Comparison of ENCODE assay signal across 27 cellular contexts in genomic region chr17:64139542-64139941, GRCh38. TPM values are rescaled to one million over a fixed set of nuclear protein-coding genes. Genes with fewer than 3 reads are reported as not detected.
DNase-seq lines count a peak whose midpoint lies in the region; ATAC-seq, FAIRE-seq and TF ChIP-seq lines count a peak whose summit lies in the region.
"Had no signal": no experiment of that assay in that cellular context is flagged by ENCODE, and none has a peak within 500 bp of the region (broad histone marks: within the 10 kb centered on the region; RNA-seq: fewer than 3 reads in every experiment).

No MANE protein-coding gene starts in this region.

- 44 to 47% (median 45%) methylated on average over 6 of the region's 6 CpGs for WGBS in adrenal gland, 4 donors
- 20% methylated on average over 6 of the region's 6 CpGs for WGBS in K562 (ENCODE audit: insufficient coverage, low coverage, missing lambda C conversion rate)

- H2AFZ ChIP-seq in K562 (ENCODE audit: low read depth, low read length): peak overlapping the region; percentile 90

- no peaks in the 10 kb centered on the region for H3K9me3 ChIP-seq in HEK293 (ENCODE audit: control insufficient read depth, insufficient read depth, low read depth, low read length)
- H3K9me3 ChIP-seq in adrenal gland (replicated peaks in 1 of 3): no peaks in the 10 kb centered on the region
- no peaks in the 10 kb centered on the region for H3K9me3 ChIP-seq in K562 (replicated peaks; ENCODE audit: control insufficient read depth, insufficient read depth, low read depth, low read length)
- H3K9me3 ChIP-seq: BLaER1 treated with 17β-estradiol and CSF1 and Interleukin-3, amounts not matched to agents 10 nM and 100 nM; Caco-2 had no signal

- TF ChIP-seq POLR2A in adrenal gland (IDR thresholded peaks at IDR 0.05): peak in 1 of 2 donors; percentile 3
- no peak for TF ChIP-seq POLR2A in K562 (conservative IDR thresholded peaks at IDR 0.05)

- FAIRE-seq in K562 (lab: Jason Lieb, UNC): no peak
- FAIRE-seq: A204.1, D721Med, GM12878, GM12892, GM18507 had no signal

- no peaks in the 10 kb centered on the region for H4K20me1 ChIP-seq in K562 (replicated peaks; ENCODE audit: control insufficient read depth, insufficient read depth, low read length)
- H4K20me1 ChIP-seq: BLaER1 treated with 17β-estradiol and CSF1 and Interleukin-3, amounts not matched to agents 10 nM and 100 nM had no signal

- in situ Hi-C loops in K562 (cut with MboI): loop anchor here (10.0 kb wide), 1 partner anchor 105 kb away; no protein-coding TSS in a partner anchor

- DNase-seq in adrenal gland (no peak), K562 (ENCODE audit: extremely low read depth in 1 of 4, low spot score in 3 of 4) (no peak), HCEC 1CT (no peak), DMS 273 (lab: John Stamatoyannopoulos, UW; ENCODE audit: unreplicated experiment) (no peak), activated gamma-delta T cell (lab: John Stamatoyannopoulos, UW) (no peak)
- DNase-seq: 8988T; ACHN; AML-193; Caco-2; Calu3; CD4-positive, alpha-beta T cell; CD8-positive, alpha-beta T cell; DMS 273 treated with DMSO at 0.1 percent for 48 hours; DMS153; DMS53; DMS79; DND-41; EL; GDM1 had no signal

- no peak for TF ChIP-seq RAD21 in K562 (CRISPR knock-in tag; conservative IDR thresholded peaks at IDR 0.05 in 1 of 2, IDR thresholded peaks at IDR 0.05 in 1 of 2)

- H3K4me3 ChIP-seq in HEK293 (ENCODE audit: low read depth, low read length): no peak overlapping the region
- H3K4me3 ChIP-seq in adrenal gland: no peak overlapping the region
- H3K4me3 ChIP-seq in K562: no peak overlapping the region
- H3K4me3 ChIP-seq: BLaER1 treated with 17β-estradiol and CSF1 and Interleukin-3, amounts not matched to agents 10 nM and 100 nM; GM12878 had no signal

- CTCF ChIA-PET in HEK293 (lab: Yijun Ruan, JAX): no interaction called here
- CTCF ChIA-PET in K562 (lab: Yijun Ruan, JAX; ENCODE audit: low intra/inter-chr PET ratio): no interaction called here

- TF ChIP-seq CTCF in HEK293 (tag by site-specific recombination; IDR thresholded peaks at IDR 0.05) (no peak), adrenal gland (IDR thresholded peaks at IDR 0.05) (no peak), K562 (IDR thresholded peaks at IDR 0.05 in 2 of 3, conservative IDR thresholded peaks at IDR 0.05 in 1 of 3; ENCODE audit: insufficient read depth in 2 of 3, low read depth in 1 of 3, low read length in 3 of 3) (no peak)

- ATAC-seq in K562: no peak
- ATAC-seq: CD8-positive, alpha-beta T cell; GM12878 had no signal

- H3K9me1 ChIP-seq in K562 (ENCODE audit: control insufficient read depth, insufficient read depth, low read length): no peaks in the 10 kb centered on the region

- H3K36me3 ChIP-seq in HEK293 (ENCODE audit: control insufficient read depth in 2 of 2, insufficient read depth in 1 of 2, low read length in 2 of 2) (no peaks in the 10 kb centered on the region), adrenal gland (replicated peaks in 1 of 2) (no peaks in the 10 kb centered on the region), K562 (ENCODE audit: control insufficient read depth, insufficient read depth, low read length) (no peaks in the 10 kb centered on the region)
- H3K36me3 ChIP-seq: BLaER1 treated with 17β-estradiol and CSF1 and Interleukin-3, amounts not matched to agents 10 nM and 100 nM had no signal

- H3K79me2 ChIP-seq in K562 (ENCODE audit: control insufficient read depth, insufficient read depth, low read length): no peaks in the 10 kb centered on the region

- intact Hi-C loops in adrenal gland (cut with DNase I): loop anchor here (10.0 kb wide), 3 partner anchors 75 to 215 kb away; no protein-coding TSS in a partner anchor
- intact Hi-C loops in K562 (cut with micrococcal nuclease): no loop called here

- POLR2A ChIA-PET in HEK293 (lab: Yijun Ruan, JAX): no interaction called here
- POLR2A ChIA-PET in K562 (lab: Yijun Ruan, JAX): no interaction called here

- no peak overlapping the region for H3K4me2 ChIP-seq in K562 (ENCODE audit: insufficient read depth, low read length)
- H3K4me2 ChIP-seq: BLaER1 treated with 17β-estradiol and CSF1 and Interleukin-3, amounts not matched to agents 10 nM and 100 nM had no signal

- H3K9ac ChIP-seq in K562 (ENCODE audit: insufficient read depth in 1 of 2, low read depth in 2 of 2, low read length in 2 of 2): no peak overlapping the region
- H3K9ac ChIP-seq: BLaER1 treated with 17β-estradiol and CSF1 and Interleukin-3, amounts not matched to agents 10 nM and 100 nM had no signal

- H3K4me1 ChIP-seq in HEK293 (ENCODE audit: control insufficient read depth, insufficient read depth, low read length) (no peaks in the 10 kb centered on the region), adrenal gland (replicated peaks in 1 of 2) (no peaks in the 10 kb centered on the region), K562 (replicated peaks in 1 of 2; ENCODE audit: control insufficient read depth in 2 of 2, insufficient read depth in 2 of 2, low read length in 2 of 2) (peaks cover 3 to 4% of the 10 kb centered on the region in 2 experiments; a peak in 2 of 5 replicates)

- BruUV-seq in K562 (replicated peaks; lab: Mats Ljungman, UMichigan): no TSS peak

- H3K27me3 ChIP-seq in adrenal gland: no peaks in the 10 kb centered on the region
- no peaks in the 10 kb centered on the region for H3K27me3 ChIP-seq in K562 (ENCODE audit: control insufficient read depth in 2 of 2, insufficient read depth in 2 of 2, low read length in 2 of 2)
- H3K27me3 ChIP-seq: BLaER1 treated with 17β-estradiol and CSF1 and Interleukin-3, amounts not matched to agents 10 nM and 100 nM had no signal

- TF ChIP-seq EP300 in K562 (IDR thresholded peaks at IDR 0.05; ENCODE audit: low read length): no peak

- no peak overlapping the region for H3K27ac ChIP-seq in HEK293 (ENCODE audit: extremely low read depth, low read depth, low read length)
- H3K27ac ChIP-seq in adrenal gland: peak overlapping the region in 3 of 5 donors; percentile 37 to 52 (median 44)
- H3K27ac ChIP-seq in K562 (ENCODE audit: extremely low read depth, low read depth, low read length): no peak overlapping the region
- H3K27ac ChIP-seq: BLaER1 treated with 17β-estradiol and CSF1 and Interleukin-3, amounts not matched to agents 10 nM and 100 nM; C4-2B had no signal

TF ChIP-seq in HEK293, 187 proteins besides CTCF, POLR2A, EP300 and RAD21:
- 0 out of 2 replicates have a peak, but pooled peaks have one; percentile 31 for TF ChIP-seq PRDM1 (tag by site-specific recombination; IDR thresholded peaks at IDR 0.05)
- TF ChIP-seq ZNF335 (tag by site-specific recombination; conservative IDR thresholded peaks at IDR 0.05): no peak
TF ChIP-seq in HEK293: peak in this region for 1.

TF ChIP-seq in K562, 482 proteins besides CTCF, POLR2A, EP300 and RAD21 (continues in another document):
- TF ChIP-seq KAT8 (IDR thresholded peaks at IDR 0.05; ENCODE audit: low read depth) (no peak), DNMT1 (IDR thresholded peaks at IDR 0.05) (no peak), SRSF7 (optimal IDR thresholded peaks at IDR 0.05; ENCODE audit: low read depth, low read length) (no peak), TGIF2 (CRISPR knock-in tag; IDR thresholded peaks at IDR 0.05) (no peak), DPF2 (IDR thresholded peaks at IDR 0.05) (peak; percentile 44; the same call in 1 of the 2 replicates), EHMT2 (IDR thresholded peaks at IDR 0.05) (no peak), PCBP2 (IDR thresholded peaks at IDR 0.05; ENCODE audit: low read depth, low read length, poor library complexity, severe bottlenecking) (no peak), ZNF316 (IDR thresholded peaks at IDR 0.05) (peak; percentile 5; the same call in 1 of the 2 replicates), KHSRP (IDR thresholded peaks at IDR 0.05) (no peak)
- TF ChIP-seq, protein P1, sequence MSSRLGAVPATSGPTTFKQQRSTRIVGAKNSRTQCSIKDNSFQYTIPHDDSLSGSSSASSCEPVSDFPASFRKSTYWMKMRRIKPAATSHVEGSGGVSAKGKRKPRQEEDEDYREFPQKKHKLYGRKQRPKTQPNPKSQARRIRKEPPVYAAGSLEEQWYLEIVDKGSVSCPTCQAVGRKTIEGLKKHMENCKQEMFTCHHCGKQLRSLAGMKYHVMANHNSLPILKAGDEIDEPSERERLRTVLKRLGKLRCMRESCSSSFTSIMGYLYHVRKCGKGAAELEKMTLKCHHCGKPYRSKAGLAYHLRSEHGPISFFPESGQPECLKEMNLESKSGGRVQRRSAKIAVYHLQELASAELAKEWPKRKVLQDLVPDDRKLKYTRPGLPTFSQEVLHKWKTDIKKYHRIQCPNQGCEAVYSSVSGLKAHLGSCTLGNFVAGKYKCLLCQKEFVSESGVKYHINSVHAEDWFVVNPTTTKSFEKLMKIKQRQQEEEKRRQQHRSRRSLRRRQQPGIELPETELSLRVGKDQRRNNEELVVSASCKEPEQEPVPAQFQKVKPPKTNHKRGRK (tag; IDR thresholded peaks at IDR 0.05): 0 out of 2 replicates have a peak, but pooled peaks have one; percentile 24

RNA-seq across cellular contexts. Expression of gene ERN1, which starts 9.6 kb away (rescaled TPM):
- 100 to 1,000 TPM in 5 of 8 donors, 10 to 100 TPM in 3; 47.7 to 205 (median 122) TPM for total RNA-seq in adrenal gland
- 10 to 100 TPM; 31.9 to 52.4 (median 32.6) TPM for polyA plus RNA-seq in adrenal gland
- 41.9 and 57.7 TPM in 2 replicates for total RNA-seq in K562 (2011; cell fraction: chromatin; rRNA removed; ENCODE audit: low replicate concordance)
- total RNA-seq in K562 (2011; cell fraction: nucleolus; rRNA removed): 29.5 and 31.2 TPM in 2 replicates
- total RNA-seq in K562 (2011; cell fraction: nucleoplasm; rRNA removed): 35.3 and 46.4 TPM in 2 replicates
- total RNA-seq in K562 (2014; rRNA removed): 7.9 and 10.2 TPM in 2 replicates
- 7.3 and 12.3 TPM in 2 replicates for total RNA-seq in K562 (2014; rRNA removed; fragmentation: Illumina TruSeq; extraction: Trizol)
- total RNA-seq in K562 (2015; rRNA removed; fragmentation: Illumina TruSeq; extraction: Trizol): 5.4 TPM in 2 replicates
- total RNA-seq in K562 (2021): 19.2 and 22.5 TPM in 2 replicates
- polyA plus RNA-seq in K562 (2011; rRNA removed): 9.1 and 11.3 TPM in 2 replicates
- polyA plus RNA-seq in K562 (2011; cell fraction: cytosol; rRNA removed): 3.3 and 5.2 TPM in 2 replicates
- 9.2 and 9.7 TPM in 2 replicates for polyA plus RNA-seq in K562 (2011; cell fraction: nucleus; rRNA removed)
- polyA plus RNA-seq in K562 (2012): 5.1 and 14.2 TPM in 2 replicates
- 6.6 and 8.2 TPM in 2 replicates for polyA plus RNA-seq in K562 (2014; fragmentation: Illumina TruSeq; extraction: Trizol)
- 1 to 10 TPM; 2.1 to 4.3 TPM for polyA plus RNA-seq in K562 (2014; fragmentation: Nextera tagmentation; extraction: Ambion mirVana)
- 7.0 and 8.6 TPM in 2 replicates for polyA plus RNA-seq in K562 (2014; rRNA removed)
- 8.2 and 11.4 TPM in 2 replicates for polyA minus RNA-seq in K562 (2011; rRNA and poly(A)+ RNA removed)
- 4.9 and 5.2 TPM in 2 replicates for polyA minus RNA-seq in K562 (2011; cell fraction: cytosol; rRNA and poly(A)+ RNA removed)
- polyA minus RNA-seq in K562 (2011; cell fraction: nucleus; rRNA and poly(A)+ RNA removed): 8.3 and 12.1 TPM in 2 replicates

Comparison
In these comparisons a context has a peak if more than half of its experiments do, and no peak if none do; other contexts are left out.
1. H3K27ac ChIP-seq: peak in adrenal gland (3 of 5); none in HEK293 (single experiment) and K562 (single experiment).